34 cellular contexts compared by ENCODE assay signal in genomic region chr9:88189371-88189770, GRCh38. TPM values are rescaled to one million over a fixed set of nuclear protein-coding genes. Genes with fewer than 3 reads are reported as not detected.
"Had no signal": no experiment of that assay in that cellular context is flagged by ENCODE, and none has a peak within 500 bp of the region (broad histone marks: within the 10 kb centered on the region; RNA-seq: fewer than 3 reads in every experiment).

No MANE protein-coding gene starts in this region.

- H3K9me3 Mint-ChIP-seq: stimulated activated effector memory CD8-positive, alpha-beta T cell treated with anti-CD3 and anti-CD28 coated beads, Interleukin-12 subunit alpha, Interleukin-12 subunit beta, amount 100 ng/mL, for 72 hours had no signal

- FAIRE-seq: islet of Langerhans, kidney, pancreas, small intestine, urothelium cell line had no signal

- H3K4me3 Mint-ChIP-seq: immature natural killer cell; natural killer cell; neural crest cell; stimulated activated effector memory CD8-positive, alpha-beta T cell treated with anti-CD3 and anti-CD28 coated beads, Interleukin-12 subunit alpha, Interleukin-12 subunit beta, amount 100 ng/mL, for 72 hours; stimulated activated naive CD8-positive, alpha-beta T cell treated with anti-CD3 and anti-CD28 coated beads, Interleukin-15, Interleukin-2, amounts not matched to agents 100 ng/mL and 50 ng/mL, for 24 hours had no signal

- H3K27me3 ChIP-seq: left lung, pancreas, sigmoid colon, suprapubic skin, tibial artery, upper lobe of right lung had no signal

- H3K4me3 ChIP-seq: left lung, lower lobe of right lung, pancreas, prostate gland, sigmoid colon, spleen, suprapubic skin, thoracic aorta, tibial artery, upper lobe of right lung had no signal

- H3K27ac ChIP-seq: left lung, lower lobe of right lung, pancreas, prostate gland, sigmoid colon, spleen, suprapubic skin, thoracic aorta, tibial artery, upper lobe of right lung had no signal

- DNase-seq: hypothalamus; immature natural killer cell; kidney; left colon; left lung; lower lobe of right lung; mammary epithelial cell; mesenchymal stem cell; natural killer cell; nucleus accumbens; pancreas; posterior cingulate gyrus; retina; right cardiac atrium; sigmoid colon; small intestine; spleen; stimulated activated CD4-positive, alpha-beta T cell treated with anti-CD3 and anti-CD28 coated beads, Interleukin-4, amount 100 ng/mL, for 24 hours; stimulated activated naive CD4-positive, alpha-beta T cell; tibial artery; trophoblast cell; upper lobe of right lung had no signal

- H3K27ac Mint-ChIP-seq: immature natural killer cell; natural killer cell; stimulated activated effector memory CD8-positive, alpha-beta T cell treated with anti-CD3 and anti-CD28 coated beads, Interleukin-12 subunit alpha, Interleukin-12 subunit beta, amount 100 ng/mL, for 72 hours; stimulated activated naive CD8-positive, alpha-beta T cell treated with anti-CD3 and anti-CD28 coated beads, Interleukin-15, Interleukin-2, amounts not matched to agents 100 ng/mL and 50 ng/mL, for 24 hours had no signal

- H3K36me3 ChIP-seq: left lung, lower lobe of right lung, pancreas, prostate gland, sigmoid colon, spleen, suprapubic skin, thoracic aorta, tibial artery, upper lobe of right lung had no signal

- H3K9me3 ChIP-seq: left lung, lower lobe of right lung, pancreas, prostate gland, sigmoid colon, suprapubic skin, thoracic aorta, tibial artery, upper lobe of right lung had no signal

- H3K36me3 Mint-ChIP-seq: immature natural killer cell; stimulated activated effector memory CD8-positive, alpha-beta T cell treated with anti-CD3 and anti-CD28 coated beads, Interleukin-12 subunit alpha, Interleukin-12 subunit beta, amount 100 ng/mL, for 72 hours had no signal

- H3K4me1 ChIP-seq: left lung, lower lobe of right lung, pancreas, prostate gland, spleen, suprapubic skin, upper lobe of right lung had no signal

- H3K4me1 Mint-ChIP-seq: immature natural killer cell; neural crest cell; stimulated activated effector memory CD8-positive, alpha-beta T cell treated with anti-CD3 and anti-CD28 coated beads, Interleukin-12 subunit alpha, Interleukin-12 subunit beta, amount 100 ng/mL, for 72 hours had no signal

- ATAC-seq: left colon; left lung; lower lobe of right lung; natural killer cell; pancreas; right cardiac atrium; stimulated activated effector memory CD8-positive, alpha-beta T cell treated with anti-CD3 and anti-CD28 coated beads, Interleukin-12 subunit alpha, Interleukin-12 subunit beta, amount 100 ng/mL, for 72 hours; upper lobe of right lung had no signal

RNA-seq across cellular contexts. Expression of gene SPATA31C2, which starts 51.1 kb away (rescaled TPM):
- total RNA-seq: kidney, left colon, left lung, liver, lower lobe of right lung, mammary epithelial cell, mucosa of gallbladder, natural killer cell, osteoblast, pancreas, right cardiac atrium, sigmoid colon, spleen, subcutaneous adipose tissue, suprapubic skin, thoracic aorta, upper lobe of right lung had no signal
- polyA plus RNA-seq: immature natural killer cell, liver, mammary epithelial cell, pancreas, right cardiac atrium, sigmoid colon, small intestine, spleen had no signal
